In the genomic region with DNA sequence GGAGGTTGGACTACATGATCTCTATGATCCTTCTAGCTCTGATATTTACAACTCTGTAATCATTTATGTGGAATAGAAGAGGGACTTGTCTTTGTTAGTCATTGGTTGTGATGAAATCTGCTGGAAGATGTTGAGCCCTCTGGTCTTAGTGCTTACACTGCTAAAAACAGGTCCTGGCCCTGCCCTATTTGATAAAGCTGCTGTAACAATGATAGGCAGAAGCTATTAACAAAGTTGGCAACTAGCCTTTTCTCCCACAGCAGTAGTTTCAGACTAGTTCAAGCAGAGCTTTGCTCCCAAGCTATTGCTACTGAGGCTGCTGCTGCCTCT, we compare ENCODE assay signal across 8 cellular contexts.
DNase-seq lines count a peak whose midpoint lies in the region; ATAC-seq and TF ChIP-seq lines count a peak whose summit lies in the region.

No MANE protein-coding gene starts in this region.

- no peak overlapping the region for H3K9ac ChIP-seq in liver (ENCODE audit: low read depth in 1 of 2, low read length in 2 of 2)

- H3K9me3 ChIP-seq in breast epithelium (no peaks in the 10 kb centered on the region), liver (ENCODE audit: control insufficient read depth in 4 of 4, low read length in 3 of 4) (no peaks in the 10 kb centered on the region), upper lobe of left lung (no peaks in the 10 kb centered on the region)

- no peak for TF ChIP-seq EP300 in upper lobe of left lung (IDR thresholded peaks at IDR 0.05)

- no peak overlapping the region for H3K4me3 ChIP-seq in AG10803 (ENCODE audit: low read length)
- H3K4me3 ChIP-seq in breast epithelium, result no peak overlapping the region
- H3K4me3 ChIP-seq in liver (ENCODE audit: low read depth in 1 of 3, low read length in 3 of 3), result no peak overlapping the region
- no peak overlapping the region for H3K4me3 ChIP-seq in upper lobe of left lung

- no peak overlapping the region for H3K4me3 Mint-ChIP-seq in activated T-helper 1 cell treated with anti-CD3 and anti-CD28 coated beads, Interleukin-12 subunit alpha, Interleukin-12 subunit beta, Interleukin-2, Interleukin-4 antibody, amounts not matched to agents 30 ng/mL and 10 ng/mL and 1 ng/mL, durations not matched to agents 14 hours and 24 hours and 36 hours

- H3K4me1 Mint-ChIP-seq in activated T-helper 1 cell treated with anti-CD3 and anti-CD28 coated beads, Interleukin-12 subunit alpha, Interleukin-12 subunit beta, Interleukin-2, Interleukin-4 antibody, amounts not matched to agents 30 ng/mL and 10 ng/mL and 1 ng/mL, durations not matched to agents 14 hours and 24 hours and 36 hours (ENCODE audit: low read depth), result peaks cover 58% of the 10 kb centered on the region

- intact Hi-C loops in breast epithelium (cut with DNase I; ENCODE audit: low total_unique reads), result no loop called here
- intact Hi-C loops in activated T-helper 1 cell treated with anti-CD3 and anti-CD28 coated beads, Interleukin-12 subunit alpha, Interleukin-12 subunit beta, Interleukin-2, Interleukin-4 antibody, amounts not matched to agents 30 ng/mL and 10 ng/mL and 1 ng/mL, durations not matched to agents 14 hours and 24 hours and 36 hours (cut with micrococcal nuclease), result loop anchor here (2.0 kb wide), 1 partner anchor 53 kb away; no protein-coding TSS in a partner anchor

- peaks cover 21% of the 10 kb centered on the region for H3K36me3 Mint-ChIP-seq in activated T-helper 1 cell treated with anti-CD3 and anti-CD28 coated beads, Interleukin-12 subunit alpha, Interleukin-12 subunit beta, Interleukin-2, Interleukin-4 antibody, amounts not matched to agents 30 ng/mL and 10 ng/mL and 1 ng/mL, durations not matched to agents 14 hours and 24 hours and 36 hours (ENCODE audit: low read depth)

- ATAC-seq in upper lobe of left lung (ENCODE audit: low FRiP score in 2 of 2), result peak; percentile 89

- H3K27ac ChIP-seq in breast epithelium, result peak overlapping the region; percentile 14 to 40
- peak overlapping the region; percentile 1 to 47 for H3K27ac ChIP-seq in liver (ENCODE audit: low read depth in 1 of 2, low read length in 2 of 2)
- peak overlapping the region; percentile 44 to 62 (median 54) for H3K27ac ChIP-seq in upper lobe of left lung

- no peaks in the 10 kb centered on the region for H3K27me3 ChIP-seq in breast epithelium
- H3K27me3 ChIP-seq in liver (ENCODE audit: control insufficient read depth in 4 of 4, insufficient read depth in 4 of 4, low read length in 3 of 4), result no peaks in the 10 kb centered on the region
- no peaks in the 10 kb centered on the region for H3K27me3 ChIP-seq in upper lobe of left lung

- no peak for TF ChIP-seq POLR2A in breast epithelium (IDR thresholded peaks at IDR 0.05)
- no peak for TF ChIP-seq POLR2A in upper lobe of left lung (IDR thresholded peaks at IDR 0.05)

- H3K9me3 Mint-ChIP-seq in activated T-helper 1 cell treated with anti-CD3 and anti-CD28 coated beads, Interleukin-12 subunit alpha, Interleukin-12 subunit beta, Interleukin-2, Interleukin-4 antibody, amounts not matched to agents 30 ng/mL and 10 ng/mL and 1 ng/mL, durations not matched to agents 14 hours and 24 hours and 36 hours, result peaks cover 11% of the 10 kb centered on the region

- H3K27me3 Mint-ChIP-seq in activated T-helper 1 cell treated with anti-CD3 and anti-CD28 coated beads, Interleukin-12 subunit alpha, Interleukin-12 subunit beta, Interleukin-2, Interleukin-4 antibody, amounts not matched to agents 30 ng/mL and 10 ng/mL and 1 ng/mL, durations not matched to agents 14 hours and 24 hours and 36 hours (ENCODE audit: insufficient read depth), result no peaks in the 10 kb centered on the region

- TF ChIP-seq CTCF in AG10803 (conservative IDR thresholded peaks at IDR 0.05; ENCODE audit: low read length) (no peak), breast epithelium (IDR thresholded peaks at IDR 0.05) (no peak), liver (IDR thresholded peaks at IDR 0.05; ENCODE audit: low read depth, low read length, missing input control) (no peak), upper lobe of left lung (IDR thresholded peaks at IDR 0.05) (no peak)

- DNase-seq in AG10803 (ENCODE audit: low read depth) (peak; percentile 68), HT-29 (ENCODE audit: low spot score) (peak; percentile 64), breast epithelium (ENCODE audit: low spot score in 2 of 2) (no peak), upper lobe of left lung (peak in 1 of 2 donors; percentile 64), NCI-H1417 (lab: John Stamatoyannopoulos, UW) (no peak), NCI-H524 treated with DMSO at 0.1 percent for 48 hours (lab: John Stamatoyannopoulos, UW) (no peak)
- DNase-seq in activated T-helper 1 cell treated with anti-CD3 and anti-CD28 coated beads, Interleukin-12 subunit alpha, Interleukin-12 subunit beta, Interleukin-2, Interleukin-4 antibody, amounts not matched to agents 30 ng/mL and 10 ng/mL and 1 ng/mL, durations not matched to agents 14 hours and 24 hours and 36 hours (ENCODE audit: low spot score), result no peak

- H3K4me1 ChIP-seq in breast epithelium (peaks cover 4 to 16% of the 10 kb centered on the region in 2 donors), liver (ENCODE audit: control insufficient read depth in 4 of 4, insufficient read depth in 4 of 4, low read length in 3 of 4) (peaks cover 16 to 31% (median 29%) of the 10 kb centered on the region in 4 donors), upper lobe of left lung (peaks cover 45 to 73% (median 49%) of the 10 kb centered on the region in 4 donors)

- H3K36me3 ChIP-seq in breast epithelium, result no peaks in the 10 kb centered on the region
- H3K36me3 ChIP-seq in liver (ENCODE audit: control insufficient read depth in 4 of 4, insufficient read depth in 3 of 4, low read depth in 1 of 4, low read length in 3 of 4), result peaks cover 0 to 3% (median 3%) of the 10 kb centered on the region in 4 donors
- no peaks in the 10 kb centered on the region for H3K36me3 ChIP-seq in upper lobe of left lung

- no peak overlapping the region for H3K27ac Mint-ChIP-seq in activated T-helper 1 cell treated with anti-CD3 and anti-CD28 coated beads, Interleukin-12 subunit alpha, Interleukin-12 subunit beta, Interleukin-2, Interleukin-4 antibody, amounts not matched to agents 30 ng/mL and 10 ng/mL and 1 ng/mL, durations not matched to agents 14 hours and 24 hours and 36 hours

- peak; percentile 16 to 39 for TF ChIP-seq RAD21 in liver (IDR thresholded peaks at IDR 0.05)

TF ChIP-seq in liver, 16 proteins besides CTCF, POLR2A, EP300 and RAD21 (continues in another document):
- TF ChIP-seq SP1 (IDR thresholded peaks at IDR 0.05), result no peak
- TF ChIP-seq NR2F2 (IDR thresholded peaks at IDR 0.05), result peak; percentile 12
- TF ChIP-seq, protein P1, sequence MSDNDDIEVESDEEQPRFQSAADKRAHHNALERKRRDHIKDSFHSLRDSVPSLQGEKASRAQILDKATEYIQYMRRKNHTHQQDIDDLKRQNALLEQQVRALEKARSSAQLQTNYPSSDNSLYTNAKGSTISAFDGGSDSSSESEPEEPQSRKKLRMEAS (IDR thresholded peaks at IDR 0.05), result no peak
- TF ChIP-seq HNF4A (conservative IDR thresholded peaks at IDR 0.05), result peak; percentile 50 to 52
- TF ChIP-seq JUND (IDR thresholded peaks at IDR 0.05), result peak; percentile 63 to 75
- peak; percentile 34 to 57 for TF ChIP-seq RXRA (IDR thresholded peaks at IDR 0.05)
- peak; percentile 47 for TF ChIP-seq FOXA2 (IDR thresholded peaks at IDR 0.05)
- no peak for TF ChIP-seq FOXA1 (IDR thresholded peaks at IDR 0.05)
- TF ChIP-seq, protein P2, sequence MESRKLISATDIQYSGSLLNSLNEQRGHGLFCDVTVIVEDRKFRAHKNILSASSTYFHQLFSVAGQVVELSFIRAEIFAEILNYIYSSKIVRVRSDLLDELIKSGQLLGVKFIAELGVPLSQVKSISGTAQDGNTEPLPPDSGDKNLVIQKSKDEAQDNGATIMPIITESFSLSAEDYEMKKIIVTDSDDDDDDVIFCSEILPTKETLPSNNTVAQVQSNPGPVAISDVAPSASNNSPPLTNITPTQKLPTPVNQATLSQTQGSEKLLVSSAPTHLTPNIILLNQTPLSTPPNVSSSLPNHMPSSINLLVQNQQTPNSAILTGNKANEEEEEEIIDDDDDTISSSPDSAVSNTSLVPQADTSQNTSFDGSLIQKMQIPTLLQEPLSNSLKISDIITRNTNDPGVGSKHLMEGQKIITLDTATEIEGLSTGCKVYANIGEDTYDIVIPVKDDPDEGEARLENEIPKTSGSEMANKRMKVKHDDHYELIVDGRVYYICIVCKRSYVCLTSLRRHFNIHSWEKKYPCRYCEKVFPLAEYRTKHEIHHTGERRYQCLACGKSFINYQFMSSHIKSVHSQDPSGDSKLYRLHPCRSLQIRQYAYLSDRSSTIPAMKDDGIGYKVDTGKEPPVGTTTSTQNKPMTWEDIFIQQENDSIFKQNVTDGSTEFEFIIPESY (IDR thresholded peaks at IDR 0.05), result no peak
- TF ChIP-seq HNF4G (IDR thresholded peaks at IDR 0.05), result no peak
- TF ChIP-seq YY1 (IDR thresholded peaks at IDR 0.05), result peak; percentile 17
- TF ChIP-seq TAF1 (conservative IDR thresholded peaks at IDR 0.05), result no peak
- TF ChIP-seq, protein P3, sequence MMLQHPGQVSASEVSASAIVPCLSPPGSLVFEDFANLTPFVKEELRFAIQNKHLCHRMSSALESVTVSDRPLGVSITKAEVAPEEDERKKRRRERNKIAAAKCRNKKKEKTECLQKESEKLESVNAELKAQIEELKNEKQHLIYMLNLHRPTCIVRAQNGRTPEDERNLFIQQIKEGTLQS (IDR thresholded peaks at IDR 0.05), result no peak
- no peak for TF ChIP-seq GABPA (IDR thresholded peaks at IDR 0.05 in 1 of 2, conservative IDR thresholded peaks at IDR 0.05 in 1 of 2)

Comparison
In these comparisons a context has a peak if more than half of its experiments do, and no peak if none do; other contexts are left out.
1. DNase-seq: peak in AG10803 (single experiment) and HT-29 (single experiment); none in breast epithelium (0 of 2), NCI-H1417 (0 of 3), NCI-H524 treated with DMSO at 0.1 percent for 48 hours (single experiment) and activated T-helper 1 cell treated with anti-CD3 and anti-CD28 coated beads, Interleukin-12 subunit alpha, Interleukin-12 subunit beta, Interleukin-2, Interleukin-4 antibody, amounts not matched to agents 30 ng/mL and 10 ng/mL and 1 ng/mL, durations not matched to agents 14 hours and 24 hours and 36 hours (single experiment).
2. Peak in every context shown above with its lines, with median percentiles within 50 percentile points of each other: H3K27ac ChIP-seq.